1 cellular context compared by ENCODE assay signal in the genomic region with DNA sequence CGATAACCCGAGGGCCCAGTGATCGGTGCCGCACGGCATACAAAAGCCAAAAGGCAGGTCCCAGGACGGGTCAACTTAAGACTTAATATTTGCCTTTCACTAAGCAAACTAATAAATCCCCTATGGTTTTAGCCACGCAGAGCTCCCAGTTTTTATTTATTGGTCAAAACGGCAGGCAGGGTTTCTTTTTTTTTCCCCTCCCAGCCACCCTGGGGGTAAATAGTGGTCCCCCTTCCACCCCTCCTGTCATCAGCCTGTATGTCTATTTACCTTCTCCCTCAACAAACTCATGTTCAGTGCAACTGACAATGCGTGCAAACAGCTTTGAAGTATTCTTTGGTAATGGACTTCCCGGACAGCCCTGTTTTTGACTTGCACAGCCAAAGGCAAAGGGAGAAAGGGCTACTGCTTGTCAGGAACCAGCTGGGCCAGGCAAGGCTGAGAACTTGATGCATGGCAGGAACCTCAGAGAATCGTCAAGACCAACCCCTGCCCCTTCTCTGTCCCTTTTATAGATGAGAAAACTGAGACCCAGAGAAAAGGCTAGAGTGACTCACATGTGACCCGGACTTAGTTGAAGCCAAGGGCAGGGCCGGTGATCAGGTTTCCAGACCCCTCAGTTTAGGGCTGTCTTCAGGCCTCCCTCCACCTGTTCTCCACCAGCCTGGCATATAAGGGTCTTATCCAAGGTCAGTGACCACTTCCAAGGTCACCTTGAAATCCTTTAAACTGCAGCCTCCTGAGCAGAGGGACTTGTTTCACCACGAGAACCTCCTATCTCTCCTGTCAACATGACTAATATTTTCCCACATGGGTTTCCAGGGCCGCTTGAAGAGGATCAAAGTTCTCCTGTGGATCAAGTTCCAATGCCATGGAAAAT.
TF ChIP-seq lines count a peak whose summit lies in the region.

No MANE protein-coding gene starts in this region.

TF ChIP-seq in HepG2, 621 proteins besides CTCF, POLR2A, EP300 and RAD21 (continued from another document and continues in another):
- TF ChIP-seq, protein P1, sequence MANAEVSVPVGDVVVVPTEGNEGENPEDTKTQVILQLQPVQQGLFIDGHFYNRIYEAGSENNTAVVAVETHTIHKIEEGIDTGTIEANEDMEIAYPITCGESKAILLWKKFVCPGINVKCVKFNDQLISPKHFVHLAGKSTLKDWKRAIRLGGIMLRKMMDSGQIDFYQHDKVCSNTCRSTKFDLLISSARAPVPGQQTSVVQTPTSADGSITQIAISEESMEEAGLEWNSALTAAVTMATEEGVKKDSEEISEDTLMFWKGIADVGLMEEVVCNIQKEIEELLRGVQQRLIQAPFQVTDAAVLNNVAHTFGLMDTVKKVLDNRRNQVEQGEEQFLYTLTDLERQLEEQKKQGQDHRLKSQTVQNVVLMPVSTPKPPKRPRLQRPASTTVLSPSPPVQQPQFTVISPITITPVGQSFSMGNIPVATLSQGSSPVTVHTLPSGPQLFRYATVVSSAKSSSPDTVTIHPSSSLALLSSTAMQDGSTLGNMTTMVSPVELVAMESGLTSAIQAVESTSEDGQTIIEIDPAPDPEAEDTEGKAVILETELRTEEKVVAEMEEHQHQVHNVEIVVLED (CRISPR knock-in tag; IDR thresholded peaks at IDR 0.05; ENCODE audit: borderline replicate concordance): peak; percentile 48; the same call in 1 of the 2 replicates
- peak; percentile 91 for TF ChIP-seq JUNB (CRISPR knock-in tag; IDR thresholded peaks at IDR 0.05; ENCODE audit: borderline replicate concordance)
- peak; percentile 78; the same call in 2 of the 3 replicates for TF ChIP-seq MXI1 (IDR thresholded peaks at IDR 0.05; ENCODE audit: borderline replicate concordance, low read depth, low read length)
- TF ChIP-seq CENPX (CRISPR knock-in tag; IDR thresholded peaks at IDR 0.05): no peak; the same call in 1 of the 2 replicates
- peak; percentile 98 for TF ChIP-seq FOXK1 (CRISPR knock-in tag; IDR thresholded peaks at IDR 0.05; ENCODE audit: borderline replicate concordance, low read depth)
- TF ChIP-seq ZC3H13 (CRISPR knock-in tag; IDR thresholded peaks at IDR 0.05): peak; percentile 83
- TF ChIP-seq, protein P2, sequence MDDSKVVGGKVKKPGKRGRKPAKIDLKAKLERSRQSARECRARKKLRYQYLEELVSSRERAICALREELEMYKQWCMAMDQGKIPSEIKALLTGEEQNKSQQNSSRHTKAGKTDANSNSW (CRISPR knock-in tag; IDR thresholded peaks at IDR 0.05; ENCODE audit: borderline replicate concordance): no peak
- no peak; the same call in 1 of the 2 replicates for TF ChIP-seq RARG (CRISPR knock-in tag; IDR thresholded peaks at IDR 0.05; ENCODE audit: low read depth)
- TF ChIP-seq SP140L (CRISPR knock-in tag; IDR thresholded peaks at IDR 0.05; ENCODE audit: borderline replicate concordance): peak; percentile 45; the same call in 1 of the 2 replicates
- TF ChIP-seq YEATS2 (CRISPR knock-in tag; IDR thresholded peaks at IDR 0.05; ENCODE audit: borderline replicate concordance): no peak
- TF ChIP-seq ZSCAN9 (CRISPR knock-in tag; IDR thresholded peaks at IDR 0.05; ENCODE audit: borderline replicate concordance): peak; percentile 92
- TF ChIP-seq EHMT2 (IDR thresholded peaks at IDR 0.05; ENCODE audit: borderline replicate concordance, low read depth, low read length): peak; percentile 79
- TF ChIP-seq WIZ (CRISPR knock-in tag; IDR thresholded peaks at IDR 0.05): no peak
- TF ChIP-seq KDM6A (CRISPR knock-in tag; IDR thresholded peaks at IDR 0.05; ENCODE audit: low read depth): peak; percentile 93
- TF ChIP-seq RBM22 (optimal IDR thresholded peaks at IDR 0.05; ENCODE audit: low read length): peak; percentile 74
- peak; percentile 90; the same call in 1 of the 2 replicates for TF ChIP-seq ZMYM2 (CRISPR knock-in tag; IDR thresholded peaks at IDR 0.05)
- TF ChIP-seq ZSCAN29 (CRISPR knock-in tag; conservative IDR thresholded peaks at IDR 0.05): peak; percentile 76; the same call in 1 of the 2 replicates
- TF ChIP-seq NCOA5 (CRISPR knock-in tag; IDR thresholded peaks at IDR 0.05): no peak
- no peak for TF ChIP-seq ZNF660 (CRISPR knock-in tag; IDR thresholded peaks at IDR 0.05; ENCODE audit: borderline replicate concordance, low read depth)
- no peak for TF ChIP-seq SCMH1 (CRISPR knock-in tag; IDR thresholded peaks at IDR 0.05; ENCODE audit: borderline replicate concordance)
- TF ChIP-seq, protein P3, sequence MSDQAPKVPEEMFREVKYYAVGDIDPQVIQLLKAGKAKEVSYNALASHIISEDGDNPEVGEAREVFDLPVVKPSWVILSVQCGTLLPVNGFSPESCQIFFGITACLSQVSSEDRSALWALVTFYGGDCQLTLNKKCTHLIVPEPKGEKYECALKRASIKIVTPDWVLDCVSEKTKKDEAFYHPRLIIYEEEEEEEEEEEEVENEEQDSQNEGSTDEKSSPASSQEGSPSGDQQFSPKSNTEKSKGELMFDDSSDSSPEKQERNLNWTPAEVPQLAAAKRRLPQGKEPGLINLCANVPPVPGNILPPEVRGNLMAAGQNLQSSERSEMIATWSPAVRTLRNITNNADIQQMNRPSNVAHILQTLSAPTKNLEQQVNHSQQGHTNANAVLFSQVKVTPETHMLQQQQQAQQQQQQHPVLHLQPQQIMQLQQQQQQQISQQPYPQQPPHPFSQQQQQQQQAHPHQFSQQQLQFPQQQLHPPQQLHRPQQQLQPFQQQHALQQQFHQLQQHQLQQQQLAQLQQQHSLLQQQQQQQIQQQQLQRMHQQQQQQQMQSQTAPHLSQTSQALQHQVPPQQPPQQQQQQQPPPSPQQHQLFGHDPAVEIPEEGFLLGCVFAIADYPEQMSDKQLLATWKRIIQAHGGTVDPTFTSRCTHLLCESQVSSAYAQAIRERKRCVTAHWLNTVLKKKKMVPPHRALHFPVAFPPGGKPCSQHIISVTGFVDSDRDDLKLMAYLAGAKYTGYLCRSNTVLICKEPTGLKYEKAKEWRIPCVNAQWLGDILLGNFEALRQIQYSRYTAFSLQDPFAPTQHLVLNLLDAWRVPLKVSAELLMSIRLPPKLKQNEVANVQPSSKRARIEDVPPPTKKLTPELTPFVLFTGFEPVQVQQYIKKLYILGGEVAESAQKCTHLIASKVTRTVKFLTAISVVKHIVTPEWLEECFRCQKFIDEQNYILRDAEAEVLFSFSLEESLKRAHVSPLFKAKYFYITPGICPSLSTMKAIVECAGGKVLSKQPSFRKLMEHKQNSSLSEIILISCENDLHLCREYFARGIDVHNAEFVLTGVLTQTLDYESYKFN (CRISPR knock-in tag; conservative IDR thresholded peaks at IDR 0.05): peak; percentile 94
- peak; percentile 81; the same call in 1 of the 2 replicates for TF ChIP-seq THAP11 (CRISPR knock-in tag; IDR thresholded peaks at IDR 0.05)
- TF ChIP-seq KDM5B (CRISPR knock-in tag; IDR thresholded peaks at IDR 0.05; ENCODE audit: borderline replicate concordance): no peak
- TF ChIP-seq SPEN (CRISPR knock-in tag; IDR thresholded peaks at IDR 0.05; ENCODE audit: low read depth): peak; percentile 35; the same call in 1 of the 2 replicates
- TF ChIP-seq ZNF430 (CRISPR knock-in tag; IDR thresholded peaks at IDR 0.05): peak; percentile 87
- TF ChIP-seq MIER2 (CRISPR knock-in tag; IDR thresholded peaks at IDR 0.05): peak; percentile 81
- TF ChIP-seq, protein P4, sequence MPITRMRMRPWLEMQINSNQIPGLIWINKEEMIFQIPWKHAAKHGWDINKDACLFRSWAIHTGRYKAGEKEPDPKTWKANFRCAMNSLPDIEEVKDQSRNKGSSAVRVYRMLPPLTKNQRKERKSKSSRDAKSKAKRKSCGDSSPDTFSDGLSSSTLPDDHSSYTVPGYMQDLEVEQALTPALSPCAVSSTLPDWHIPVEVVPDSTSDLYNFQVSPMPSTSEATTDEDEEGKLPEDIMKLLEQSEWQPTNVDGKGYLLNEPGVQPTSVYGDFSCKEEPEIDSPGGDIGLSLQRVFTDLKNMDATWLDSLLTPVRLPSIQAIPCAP (CRISPR knock-in tag; IDR thresholded peaks at IDR 0.05; ENCODE audit: low read depth): peak; percentile 69; the same call in 1 of the 2 replicates
- TF ChIP-seq, protein P5, sequence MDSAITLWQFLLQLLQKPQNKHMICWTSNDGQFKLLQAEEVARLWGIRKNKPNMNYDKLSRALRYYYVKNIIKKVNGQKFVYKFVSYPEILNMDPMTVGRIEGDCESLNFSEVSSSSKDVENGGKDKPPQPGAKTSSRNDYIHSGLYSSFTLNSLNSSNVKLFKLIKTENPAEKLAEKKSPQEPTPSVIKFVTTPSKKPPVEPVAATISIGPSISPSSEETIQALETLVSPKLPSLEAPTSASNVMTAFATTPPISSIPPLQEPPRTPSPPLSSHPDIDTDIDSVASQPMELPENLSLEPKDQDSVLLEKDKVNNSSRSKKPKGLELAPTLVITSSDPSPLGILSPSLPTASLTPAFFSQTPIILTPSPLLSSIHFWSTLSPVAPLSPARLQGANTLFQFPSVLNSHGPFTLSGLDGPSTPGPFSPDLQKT (CRISPR knock-in tag; IDR thresholded peaks at IDR 0.05; ENCODE audit: borderline replicate concordance): no peak
- no peak for TF ChIP-seq ZNF776 (CRISPR knock-in tag; IDR thresholded peaks at IDR 0.05)
- TF ChIP-seq, protein P6, sequence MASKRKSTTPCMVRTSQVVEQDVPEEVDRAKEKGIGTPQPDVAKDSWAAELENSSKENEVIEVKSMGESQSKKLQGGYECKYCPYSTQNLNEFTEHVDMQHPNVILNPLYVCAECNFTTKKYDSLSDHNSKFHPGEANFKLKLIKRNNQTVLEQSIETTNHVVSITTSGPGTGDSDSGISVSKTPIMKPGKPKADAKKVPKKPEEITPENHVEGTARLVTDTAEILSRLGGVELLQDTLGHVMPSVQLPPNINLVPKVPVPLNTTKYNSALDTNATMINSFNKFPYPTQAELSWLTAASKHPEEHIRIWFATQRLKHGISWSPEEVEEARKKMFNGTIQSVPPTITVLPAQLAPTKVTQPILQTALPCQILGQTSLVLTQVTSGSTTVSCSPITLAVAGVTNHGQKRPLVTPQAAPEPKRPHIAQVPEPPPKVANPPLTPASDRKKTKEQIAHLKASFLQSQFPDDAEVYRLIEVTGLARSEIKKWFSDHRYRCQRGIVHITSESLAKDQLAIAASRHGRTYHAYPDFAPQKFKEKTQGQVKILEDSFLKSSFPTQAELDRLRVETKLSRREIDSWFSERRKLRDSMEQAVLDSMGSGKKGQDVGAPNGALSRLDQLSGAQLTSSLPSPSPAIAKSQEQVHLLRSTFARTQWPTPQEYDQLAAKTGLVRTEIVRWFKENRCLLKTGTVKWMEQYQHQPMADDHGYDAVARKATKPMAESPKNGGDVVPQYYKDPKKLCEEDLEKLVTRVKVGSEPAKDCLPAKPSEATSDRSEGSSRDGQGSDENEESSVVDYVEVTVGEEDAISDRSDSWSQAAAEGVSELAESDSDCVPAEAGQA (IDR thresholded peaks at IDR 0.05; ENCODE audit: low read depth): peak; percentile 67; the same call in 1 of the 2 replicates
- TF ChIP-seq, protein P6 (CRISPR knock-in tag; IDR thresholded peaks at IDR 0.05; ENCODE audit: borderline replicate concordance): no peak
- TF ChIP-seq ARNTL (CRISPR knock-in tag; IDR thresholded peaks at IDR 0.05): peak; percentile 94
- TF ChIP-seq, protein P7, sequence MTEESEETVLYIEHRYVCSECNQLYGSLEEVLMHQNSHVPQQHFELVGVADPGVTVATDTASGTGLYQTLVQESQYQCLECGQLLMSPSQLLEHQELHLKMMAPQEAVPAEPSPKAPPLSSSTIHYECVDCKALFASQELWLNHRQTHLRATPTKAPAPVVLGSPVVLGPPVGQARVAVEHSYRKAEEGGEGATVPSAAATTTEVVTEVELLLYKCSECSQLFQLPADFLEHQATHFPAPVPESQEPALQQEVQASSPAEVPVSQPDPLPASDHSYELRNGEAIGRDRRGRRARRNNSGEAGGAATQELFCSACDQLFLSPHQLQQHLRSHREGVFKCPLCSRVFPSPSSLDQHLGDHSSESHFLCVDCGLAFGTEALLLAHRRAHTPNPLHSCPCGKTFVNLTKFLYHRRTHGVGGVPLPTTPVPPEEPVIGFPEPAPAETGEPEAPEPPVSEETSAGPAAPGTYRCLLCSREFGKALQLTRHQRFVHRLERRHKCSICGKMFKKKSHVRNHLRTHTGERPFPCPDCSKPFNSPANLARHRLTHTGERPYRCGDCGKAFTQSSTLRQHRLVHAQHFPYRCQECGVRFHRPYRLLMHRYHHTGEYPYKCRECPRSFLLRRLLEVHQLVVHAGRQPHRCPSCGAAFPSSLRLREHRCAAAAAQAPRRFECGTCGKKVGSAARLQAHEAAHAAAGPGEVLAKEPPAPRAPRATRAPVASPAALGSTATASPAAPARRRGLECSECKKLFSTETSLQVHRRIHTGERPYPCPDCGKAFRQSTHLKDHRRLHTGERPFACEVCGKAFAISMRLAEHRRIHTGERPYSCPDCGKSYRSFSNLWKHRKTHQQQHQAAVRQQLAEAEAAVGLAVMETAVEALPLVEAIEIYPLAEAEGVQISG (CRISPR knock-in tag; IDR thresholded peaks at IDR 0.05): peak; percentile 64; the same call in 1 of the 2 replicates
- TF ChIP-seq ZNF737 (CRISPR knock-in tag; IDR thresholded peaks at IDR 0.05; ENCODE audit: borderline replicate concordance): no peak; the same call in 1 of the 2 replicates
- peak; percentile 96 for TF ChIP-seq NR2F2 (IDR thresholded peaks at IDR 0.05; ENCODE audit: borderline replicate concordance, low read depth)
- peak; percentile 93 for TF ChIP-seq FOSL2 (CRISPR knock-in tag; IDR thresholded peaks at IDR 0.05)
- no peak for TF ChIP-seq ZNF235 (CRISPR knock-in tag; IDR thresholded peaks at IDR 0.05; ENCODE audit: borderline replicate concordance)
- no peak for TF ChIP-seq SRSF9 (IDR thresholded peaks at IDR 0.05; ENCODE audit: borderline replicate concordance, insufficient read depth, low read depth, low read length, poor library complexity, severe bottlenecking)
- TF ChIP-seq ZNF615 (CRISPR knock-in tag; IDR thresholded peaks at IDR 0.05; ENCODE audit: borderline replicate concordance): no peak
- TF ChIP-seq KLF16 (CRISPR knock-in tag; IDR thresholded peaks at IDR 0.05): peak in 1 of 2 experiments; percentile 90; a peak in 2 of 4 replicates
- no peak for TF ChIP-seq IKZF1 (IDR thresholded peaks at IDR 0.05)
- 0 out of 2 replicates have a peak, but pooled peaks have one; percentile 27 for TF ChIP-seq NRL (CRISPR knock-in tag; IDR thresholded peaks at IDR 0.05; ENCODE audit: borderline replicate concordance)
